Comparison of ENCODE assay signal across 24 cellular contexts in genomic region chr22:42363851-42364250, GRCh38.
"Had no signal": no experiment of that assay in that cellular context is flagged by ENCODE, and none has a peak within 500 bp of the region (broad histone marks: within the 10 kb centered on the region; RNA-seq: fewer than 3 reads in every experiment).

No MANE protein-coding gene starts in this region.

- H3K4me3 ChIP-seq: body of pancreas, colonic mucosa, ovary, psoas muscle, skin epidermis, suprapubic skin, upper lobe of left lung had no signal

- H3K9me3 ChIP-seq: body of pancreas, colonic mucosa, ovary, psoas muscle, suprapubic skin, upper lobe of left lung had no signal

- H3K27ac Mint-ChIP-seq: activated CD4-positive, alpha-beta T cell treated with anti-CD3 and anti-CD28 coated beads, Interleukin-2, amount 10 ng/mL, durations not matched to agents 24 days and 14 days; activated CD8-positive, alpha-beta T cell treated with anti-CD3 and anti-CD28 coated beads for 36 hours; activated naive CD8-positive, alpha-beta T cell treated with anti-CD3 and anti-CD28 coated beads, Interleukin-2, amount 10 ng/mL, durations not matched to agents 7 days and 5 days; activated T-helper 2 cell treated with anti-CD3 and anti-CD28 coated beads, Interferon-gamma antibody, Interleukin-2, Interleukin-4, amounts not matched to agents 10 μg/mL and 5 μg/mL and 100 μg/mL, durations not matched to agents 14 hours and 24 hours and 36 hours; immature natural killer cell; stimulated activated naive CD8-positive, alpha-beta T cell treated with anti-CD3 and anti-CD28 coated beads, Interleukin-15, amount 100 ng/mL, for 72 hours; T-cell had no signal

- DNase-seq: activated CD4-positive, alpha-beta T cell treated with anti-CD3 and anti-CD28 coated beads, Interleukin-2, amount 10 ng/mL, durations not matched to agents 24 days and 14 days; activated CD4-positive, CD25-positive, alpha-beta regulatory T cell; activated CD8-positive, alpha-beta T cell treated with anti-CD3 and anti-CD28 coated beads for 36 hours; activated naive CD4-positive, alpha-beta T cell treated with Interleukin-2 at 50 U/mL for 16 hours; activated naive CD8-positive, alpha-beta T cell treated with anti-CD3 and anti-CD28 coated beads, Interleukin-2, amount 10 ng/mL, durations not matched to agents 7 days and 5 days; activated T-cell treated with anti-CD3 and anti-CD28 coated beads, Interleukin-2, amount 50 U/mL, for 1 hour; amygdala; central memory CD4-positive, alpha-beta T cell; colonic mucosa; endodermal cell; immature natural killer cell; kidney glomerular epithelial cell; psoas muscle; stimulated activated CD4-positive, alpha-beta T cell treated with anti-CD3 and anti-CD28 coated beads, Interleukin-15, amount 100 ng/mL, for 24 hours; stimulated activated CD4-positive, alpha-beta T cell treated with anti-CD3 and anti-CD28 coated beads, Interleukin-2, amount 100 ng/mL, for 48 hours; stimulated activated naive CD8-positive, alpha-beta T cell treated with anti-CD3 and anti-CD28 coated beads, Interleukin-15, amount 100 ng/mL, for 72 hours; T-cell; upper lobe of left lung had no signal

- H3K36me3 ChIP-seq: colonic mucosa, ovary, suprapubic skin, upper lobe of left lung had no signal

- H3K36me3 Mint-ChIP-seq: activated naive CD8-positive, alpha-beta T cell treated with anti-CD3 and anti-CD28 coated beads, Interleukin-2, amount 10 ng/mL, durations not matched to agents 7 days and 5 days; immature natural killer cell; T-cell had no signal

- H3K4me3 Mint-ChIP-seq: activated CD4-positive, alpha-beta T cell treated with anti-CD3 and anti-CD28 coated beads, Interleukin-2, amount 10 ng/mL, durations not matched to agents 24 days and 14 days; activated CD8-positive, alpha-beta T cell treated with anti-CD3 and anti-CD28 coated beads for 36 hours; activated naive CD8-positive, alpha-beta T cell treated with anti-CD3 and anti-CD28 coated beads, Interleukin-2, amount 10 ng/mL, durations not matched to agents 7 days and 5 days; endodermal cell; immature natural killer cell; stimulated activated naive CD8-positive, alpha-beta T cell treated with anti-CD3 and anti-CD28 coated beads, Interleukin-15, amount 100 ng/mL, for 72 hours; T-cell had no signal

- H3K27me3 ChIP-seq: body of pancreas, colonic mucosa, ovary had no signal

- H3K27ac ChIP-seq: body of pancreas, colonic mucosa, epithelial cell of prostate, ovary had no signal

- H3K9me3 Mint-ChIP-seq: activated CD4-positive, alpha-beta T cell treated with anti-CD3 and anti-CD28 coated beads, Interleukin-2, amount 10 ng/mL, durations not matched to agents 24 days and 14 days; activated CD8-positive, alpha-beta T cell treated with anti-CD3 and anti-CD28 coated beads for 36 hours; activated naive CD8-positive, alpha-beta T cell treated with anti-CD3 and anti-CD28 coated beads, Interleukin-2, amount 10 ng/mL, durations not matched to agents 7 days and 5 days; activated T-helper 2 cell treated with anti-CD3 and anti-CD28 coated beads, Interferon-gamma antibody, Interleukin-2, Interleukin-4, amounts not matched to agents 10 μg/mL and 5 μg/mL and 100 μg/mL, durations not matched to agents 14 hours and 24 hours and 36 hours; endodermal cell; immature natural killer cell; stimulated activated naive CD8-positive, alpha-beta T cell treated with anti-CD3 and anti-CD28 coated beads, Interleukin-15, amount 100 ng/mL, for 72 hours; T-cell had no signal

- H3K4me1 ChIP-seq: colonic mucosa had no signal
